ENCODE assay signal across 1 cellular context in genomic region chr10:23350706-23351105, GRCh38. TPM values are rescaled to one million over a fixed set of nuclear protein-coding genes. Genes with fewer than 3 reads are reported as not detected.
"Had no signal": no experiment of that assay in that cellular context is flagged by ENCODE, and none has a peak within 500 bp of the region (broad histone marks: within the 10 kb centered on the region; RNA-seq: fewer than 3 reads in every experiment).

No MANE protein-coding gene starts in this region.

RNA-seq across cellular contexts. Expression of gene C10orf67, which starts 6.1 kb away (rescaled TPM):
- polyA plus RNA-seq: smooth muscle cell had no signal
